In the genomic region with DNA sequence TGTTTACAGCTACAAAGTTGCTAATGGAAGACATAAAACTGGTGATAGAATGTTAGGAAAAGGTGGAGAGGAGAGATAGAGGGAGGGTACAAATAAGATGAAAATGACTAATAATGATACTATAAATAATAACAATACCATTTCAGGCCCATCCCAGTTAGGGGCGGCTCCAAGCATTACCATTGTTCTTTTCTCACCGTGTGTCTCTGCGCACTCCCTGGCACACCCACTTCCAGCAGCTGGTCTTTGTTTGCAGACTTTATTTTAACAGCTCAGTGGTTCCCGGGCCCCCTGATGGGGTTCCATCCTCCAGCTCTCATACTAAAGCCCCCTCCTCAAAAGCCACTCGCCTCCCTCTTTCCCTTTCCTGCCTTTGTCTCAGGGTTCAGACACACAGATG, we compare ENCODE assay signal across 5 cellular contexts. TPM values are rescaled to one million over a fixed set of nuclear protein-coding genes. Genes with fewer than 3 reads are reported as not detected.
"Had no signal": no experiment of that assay in that cellular context is flagged by ENCODE, and none has a peak within 500 bp of the region (broad histone marks: within the 10 kb centered on the region; RNA-seq: fewer than 3 reads in every experiment).

No MANE protein-coding gene starts in this region.

RNA-seq across cellular contexts. Expression of a gene that starts 0.6 kb away (rescaled TPM):
- total RNA-seq: activated CD4-positive, alpha-beta T cell treated with anti-CD3 and anti-CD28 coated beads, Interleukin-2, amount 10 ng/mL, durations not matched to agents 24 days and 14 days; foreskin keratinocyte; neural crest cell; osteocyte had no signal

RNA-seq across cellular contexts. Expression of a gene that starts 40.5 kb away (rescaled TPM):
- total RNA-seq: neural crest cell, SJCRH30 had no signal

RNA-seq across cellular contexts. Expression of a gene that starts 51.9 kb away (rescaled TPM):
- total RNA-seq: neural crest cell had no signal
